ENCODE assay signal across 8 cellular contexts in genomic region chr20:18466894-18467678, GRCh38. TPM values are rescaled to one million over a fixed set of nuclear protein-coding genes. Genes with fewer than 3 reads are reported as not detected.
DNase-seq lines count a peak whose midpoint lies in the region; FAIRE-seq and TF ChIP-seq lines count a peak whose summit lies in the region.

TSS of gene DZANK1 (minus strand) at chr20:18467030. CDS start at chr20:18465358, 1,672 bp downstream.
TSS of gene POLR3F (plus strand) at chr20:18467390. CDS start at chr20:18467507, 117 bp downstream.

- H3F3A ChIP-seq in MM.1S (ENCODE audit: insufficient read depth, low read length) = no peaks in the 10 kb centered on the region

- peaks cover 26% of the 10 kb centered on the region for H3K79me2 ChIP-seq in MM.1S (ENCODE audit: low read length)

- FAIRE-seq in G401.6 (lab: Jason Lieb, UNC) = peak; percentile 97

- H3K27ac ChIP-seq in MM.1S (ENCODE audit: low read length) = peak within 1 kb of the TSS; percentile 61

- H3K4me1 Mint-ChIP-seq in nephron progenitor cell = peaks cover 39% of the 10 kb centered on the region
- H3K4me1 Mint-ChIP-seq in stimulated activated naive CD8-positive, alpha-beta T cell treated with anti-CD3 and anti-CD28 coated beads, Interleukin-15, Interleukin-2, amounts not matched to agents 100 ng/mL and 50 ng/mL, for 24 hours (ENCODE audit: low read depth) = peaks cover 33% of the 10 kb centered on the region

- no peaks in the 10 kb centered on the region for H3K36me3 ChIP-seq in MM.1S (replicated peaks; ENCODE audit: insufficient read depth, low read length)

- H3K9ac ChIP-seq in MM.1S (ENCODE audit: low read length) = peak within 1 kb of the TSS; percentile 79

- no peaks in the 10 kb centered on the region for H3K9me2 ChIP-seq in MM.1S (replicated peaks; ENCODE audit: insufficient read depth, low read length)

- peaks cover 7% of the 10 kb centered on the region for H3K27me3 Mint-ChIP-seq in nephron progenitor cell (ENCODE audit: low read depth, poor library complexity)
- H3K27me3 Mint-ChIP-seq in stimulated activated naive CD8-positive, alpha-beta T cell treated with anti-CD3 and anti-CD28 coated beads, Interleukin-15, Interleukin-2, amounts not matched to agents 100 ng/mL and 50 ng/mL, for 24 hours = no peaks in the 10 kb centered on the region

- H3K9me3 Mint-ChIP-seq in nephron progenitor cell = no peaks in the 10 kb centered on the region
- H3K9me3 Mint-ChIP-seq in stimulated activated naive CD8-positive, alpha-beta T cell treated with anti-CD3 and anti-CD28 coated beads, Interleukin-15, Interleukin-2, amounts not matched to agents 100 ng/mL and 50 ng/mL, for 24 hours = no peaks in the 10 kb centered on the region

- H3K27me3 ChIP-seq in MM.1S (replicated peaks; ENCODE audit: insufficient read depth, low read length) = no peaks in the 10 kb centered on the region

- DNase-seq in HCEC 1CT = peak; percentile 95
- peak; percentile 96 for DNase-seq in MM.1S
- DNase-seq in SHP77 treated with DMSO at 0.1 percent for 48 hours (lab: John Stamatoyannopoulos, UW) = peak; percentile 96
- DNase-seq in activated gamma-delta T cell treated with Interleukin-2 at 50 U/mL for 16 hours = peak; percentile 89
- DNase-seq in fibroblast of villous mesenchyme (ENCODE audit: low read depth) = peak; percentile 95
- peak; percentile 98 for DNase-seq in nephron progenitor cell

- H3K27ac Mint-ChIP-seq in nephron progenitor cell = peak within 1 kb of the TSS; percentile 100
- peak within 1 kb of the TSS; percentile 95 for H3K27ac Mint-ChIP-seq in stimulated activated naive CD8-positive, alpha-beta T cell treated with anti-CD3 and anti-CD28 coated beads, Interleukin-15, Interleukin-2, amounts not matched to agents 100 ng/mL and 50 ng/mL, for 24 hours

- H3K4me3 ChIP-seq in MM.1S (ENCODE audit: low read length) (peak within 1 kb of the TSS; percentile 92), fibroblast of villous mesenchyme (ENCODE audit: low read depth, low read length) (peak within 1 kb of the TSS; percentile 91)

- H3K9me3 ChIP-seq in MM.1S (replicated peaks; ENCODE audit: insufficient read depth, low read length) = no peaks in the 10 kb centered on the region

- H3K4me2 ChIP-seq in MM.1S (ENCODE audit: low read depth, low read length) = peak within 1 kb of the TSS; percentile 90

- H2AFZ ChIP-seq in MM.1S (ENCODE audit: low read length) = peak within 1 kb of the TSS; percentile 97

- no peaks in the 10 kb centered on the region for H3K36me3 Mint-ChIP-seq in nephron progenitor cell (ENCODE audit: low read depth)
- peaks cover 18% of the 10 kb centered on the region for H3K36me3 Mint-ChIP-seq in stimulated activated naive CD8-positive, alpha-beta T cell treated with anti-CD3 and anti-CD28 coated beads, Interleukin-15, Interleukin-2, amounts not matched to agents 100 ng/mL and 50 ng/mL, for 24 hours (ENCODE audit: low read depth)

- H3K4me1 ChIP-seq in MM.1S (ENCODE audit: low read length) = peaks cover 3% of the 10 kb centered on the region; the same call in 1 of the 2 replicates

- H3K4me3 Mint-ChIP-seq in nephron progenitor cell = peak within 1 kb of the TSS; percentile 97
- H3K4me3 Mint-ChIP-seq in stimulated activated naive CD8-positive, alpha-beta T cell treated with anti-CD3 and anti-CD28 coated beads, Interleukin-15, Interleukin-2, amounts not matched to agents 100 ng/mL and 50 ng/mL, for 24 hours = peak within 1 kb of the TSS; percentile 97

- TF ChIP-seq CTCF in MM.1S (IDR thresholded peaks at IDR 0.05; ENCODE audit: low read length) (no peak), fibroblast of villous mesenchyme (IDR thresholded peaks at IDR 0.05; ENCODE audit: insufficient read depth, low read depth, low read length) (no peak), nephron progenitor cell (IDR thresholded peaks at IDR 0.05) (no peak)

- no peaks in the 10 kb centered on the region for H4K20me1 ChIP-seq in MM.1S (ENCODE audit: insufficient read depth, low read length)

RNA-seq across cellular contexts. Expression of gene DZANK1, which starts in this region (rescaled TPM):
- total RNA-seq in fibroblast of villous mesenchyme = 0.64 and 1.3 TPM in 2 replicates

RNA-seq across cellular contexts. Expression of gene POLR3F, which starts in this region (rescaled TPM):
- total RNA-seq in fibroblast of villous mesenchyme = 11.6 and 18.6 TPM in 2 replicates

Comparison
In these comparisons a context has a peak if more than half of its experiments do, and no peak if none do; other contexts are left out.
1. Peak in every context shown above with its lines: DNase-seq, H3K4me3 ChIP-seq and H3K27ac ChIP-seq.